ENCODE assay signal across 19 cellular contexts in the genomic region with DNA sequence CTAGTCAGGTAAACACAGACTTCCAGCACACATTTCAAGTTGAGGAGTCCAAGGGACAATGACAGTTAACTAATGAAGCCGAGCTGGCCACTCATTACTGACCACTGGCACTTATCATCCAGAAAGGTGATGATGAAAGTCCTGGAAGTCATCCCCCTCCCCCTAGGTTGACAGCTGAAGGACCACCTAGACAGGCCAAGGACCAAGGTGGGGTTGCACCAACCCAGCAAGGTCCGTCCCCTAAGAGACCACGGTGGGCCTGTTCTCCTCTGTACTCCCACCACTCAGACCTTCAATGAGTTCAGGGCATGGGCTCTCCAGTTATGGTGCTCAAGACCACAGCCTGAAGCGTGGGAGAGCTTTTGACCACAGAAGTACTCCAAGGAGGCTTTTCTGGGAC. TPM values are rescaled to one million over a fixed set of nuclear protein-coding genes. Genes with fewer than 3 reads are reported as not detected.
A peak's percentile ranks its signal among the peaks of the same experiment; 100 is the strongest.
DNase-seq lines count a peak whose midpoint lies in the region; ATAC-seq, FAIRE-seq and TF ChIP-seq lines count a peak whose summit lies in the region.
"Had no signal": no experiment of that assay in that cellular context is flagged by ENCODE, and none has a peak within 500 bp of the region (broad histone marks: within the 10 kb centered on the region; RNA-seq: fewer than 3 reads in every experiment).

No MANE protein-coding gene starts in this region.

- peaks cover 2% of the 10 kb centered on the region for H3K27me3 Mint-ChIP-seq in endothelial cell (ENCODE audit: unreplicated experiment)
- H3K27me3 Mint-ChIP-seq: CD8-positive, alpha-beta memory T cell; dendritic cell treated with granulocyte-macrophage colony-stimulating factor and Interleukin-4, amounts not matched to agents 40 ng/mL and 50 ng/mL, for 4 days had no signal

- H3K9me3 ChIP-seq in heart left ventricle (no peaks in the 10 kb centered on the region), keratinocyte (ENCODE audit: control insufficient read depth, low read depth, low read length) (no peaks in the 10 kb centered on the region), psoas muscle (no peaks in the 10 kb centered on the region)

- peaks cover 2% of the 10 kb centered on the region for H3K9me1 ChIP-seq in keratinocyte (ENCODE audit: control insufficient read depth, extremely low read depth, insufficient read depth, low read length)

- H4K20me1 ChIP-seq in keratinocyte (ENCODE audit: control insufficient read depth, extremely low read depth, insufficient read depth, low read length): no peaks in the 10 kb centered on the region

- ATAC-seq in heart left ventricle (no peak), Right ventricle myocardium inferior (no peak), psoas muscle (no peak), HG03354 (IDR thresholded peaks at IDR 0.05; ENCODE audit: poor library complexity, severe bottlenecking, unreplicated experiment) (no peak), GM21737 (IDR thresholded peaks at IDR 0.05; ENCODE audit: unreplicated experiment) (no peak)

- H3K4me1 ChIP-seq in heart left ventricle: peaks cover 0 to 89% (median 48%) of the 10 kb centered on the region in 12 donors
- peaks cover 11% of the 10 kb centered on the region for H3K4me1 ChIP-seq in keratinocyte (ENCODE audit: control insufficient read depth, extremely low read depth, insufficient read depth, low read length)
- H3K4me1 ChIP-seq in psoas muscle: peaks cover 38% of the 10 kb centered on the region
- no peaks in the 10 kb centered on the region for H3K4me1 ChIP-seq in urinary bladder (ENCODE audit: insufficient read depth)

- intact Hi-C loops in heart left ventricle (cut with DNase I) (no loop called here), Right ventricle myocardium inferior (cut with DNase I) (loop anchor here (10.0 kb wide), 1 partner anchor 140 kb away; no protein-coding TSS in a partner anchor), psoas muscle (cut with DNase I) (loop anchor here in 1 of 2 donors (2.0 kb wide), 1 partner anchor 24 kb away; no protein-coding TSS in a partner anchor)

- H3K36me3 Mint-ChIP-seq in endothelial cell (ENCODE audit: low read depth, unreplicated experiment): peaks cover 4% of the 10 kb centered on the region
- H3K36me3 Mint-ChIP-seq: CD8-positive, alpha-beta memory T cell had no signal

- H3K79me2 ChIP-seq in keratinocyte (ENCODE audit: control insufficient read depth, insufficient read depth, low read length): peaks cover 13% of the 10 kb centered on the region

- no peaks in the 10 kb centered on the region for H3K9me3 Mint-ChIP-seq in endothelial cell (ENCODE audit: unreplicated experiment)
- H3K9me3 Mint-ChIP-seq: activated T-helper 1 cell treated with anti-CD3 and anti-CD28 coated beads, Interleukin-12 subunit alpha, Interleukin-12 subunit beta, Interleukin-2, Interleukin-4 antibody, amounts not matched to agents 30 ng/mL and 10 ng/mL and 1 ng/mL, durations not matched to agents 14 hours and 24 hours and 36 hours; CD8-positive, alpha-beta memory T cell; dendritic cell treated with granulocyte-macrophage colony-stimulating factor and Interleukin-4, amounts not matched to agents 40 ng/mL and 50 ng/mL, for 4 days had no signal

- WGBS in heart left ventricle, 4 donors: 95 to 100% (median 96%) methylated on average over 2 to 4 of the region's 4 CpGs
- 95 to 100% (median 96%) methylated on average over 4 of the region's 4 CpGs for WGBS in psoas muscle, 3 donors
- WGBS in urinary bladder: 92% methylated on average over 4 of the region's 4 CpGs

- H3K4me3 ChIP-seq in heart left ventricle (no peak overlapping the region), keratinocyte (ENCODE audit: control insufficient read depth in 2 of 3, extremely low read depth in 1 of 3, insufficient read depth in 2 of 3, low read depth in 1 of 3, low read length in 3 of 3) (no peak overlapping the region), psoas muscle (no peak overlapping the region), urinary bladder (ENCODE audit: low read depth, low read length) (no peak overlapping the region)

- no peaks in the 10 kb centered on the region for H3K4me1 Mint-ChIP-seq in endothelial cell (ENCODE audit: unreplicated experiment)
- H3K4me1 Mint-ChIP-seq: CD8-positive, alpha-beta memory T cell had no signal

- TF ChIP-seq CTCF in heart left ventricle (IDR thresholded peaks at IDR 0.05): no peak
- no peak for TF ChIP-seq CTCF in keratinocyte (optimal IDR thresholded peaks at IDR 0.05 in 1 of 3, IDR thresholded peaks at IDR 0.05 in 1 of 3, conservative IDR thresholded peaks at IDR 0.05 in 1 of 3; ENCODE audit: extremely low read depth in 1 of 3, insufficient read depth in 2 of 3, low read length in 3 of 3)
- TF ChIP-seq CTCF in psoas muscle (IDR thresholded peaks at IDR 0.05): no peak
- TF ChIP-seq CTCF in endothelial cell (IDR thresholded peaks at IDR 0.05; ENCODE audit: unreplicated experiment): no peak

- H3K27ac Mint-ChIP-seq in endothelial cell (ENCODE audit: unreplicated experiment): no peak overlapping the region
- H3K27ac Mint-ChIP-seq: activated T-helper 1 cell treated with anti-CD3 and anti-CD28 coated beads, Interleukin-12 subunit alpha, Interleukin-12 subunit beta, Interleukin-2, Interleukin-4 antibody, amounts not matched to agents 30 ng/mL and 10 ng/mL and 1 ng/mL, durations not matched to agents 14 hours and 24 hours and 36 hours; CD8-positive, alpha-beta memory T cell; dendritic cell treated with granulocyte-macrophage colony-stimulating factor and Interleukin-4, amounts not matched to agents 40 ng/mL and 50 ng/mL, for 4 days had no signal

- no peak overlapping the region for H2AFZ ChIP-seq in keratinocyte (ENCODE audit: control insufficient read depth, low read length)

- H3K4me2 ChIP-seq in keratinocyte (ENCODE audit: control insufficient read depth, extremely low read depth, insufficient read depth, low read depth, low read length): peak overlapping the region; percentile 74

- dilution Hi-C loops in keratinocyte (cut with MboI; ENCODE audit: extremely low pct_ligation_motif_present, low sequenced_read_pairs): no loop called here

- no peaks in the 10 kb centered on the region for H3K27me3 ChIP-seq in heart left ventricle
- H3K27me3 ChIP-seq in keratinocyte (ENCODE audit: control insufficient read depth, extremely low read depth, insufficient read depth, low read length): no peaks in the 10 kb centered on the region
- no peaks in the 10 kb centered on the region for H3K27me3 ChIP-seq in psoas muscle (ENCODE audit: insufficient read depth in 3 of 3, low read length in 2 of 3)

- no peak for DNase-seq in heart left ventricle
- no peak for DNase-seq in Right ventricle myocardium inferior (ENCODE audit: missing footprints)
- no peak for DNase-seq in keratinocyte (ENCODE audit: low read depth, low spot score)
- no peak for DNase-seq in psoas muscle
- no peak for DNase-seq in endothelial cell (ENCODE audit: low spot score)
- DNase-seq: activated CD4-positive, alpha-beta T cell treated with anti-CD3 and anti-CD28 coated beads, Interleukin-2, amount 50 U/mL, for 4 hours; CD8-positive, alpha-beta memory T cell; NCI-H2029; NCI-H774; SHP77 treated with DMSO at 0.1 percent for 48 hours; stimulated activated CD4-positive, alpha-beta T cell treated with anti-CD3 and anti-CD28 coated beads, Interleukin-1b, Interleukin-23, amount 100 ng/mL, for 48 hours; T-helper 9 cell had no signal

- no peak for FAIRE-seq in keratinocyte (lab: Jason Lieb, UNC)
- FAIRE-seq: A204.1, GM12891 had no signal

- no peak for TF ChIP-seq POLR2A in heart left ventricle (IDR thresholded peaks at IDR 0.05)

- peak overlapping the region; percentile 61 for H3K9ac ChIP-seq in keratinocyte (ENCODE audit: control insufficient read depth, extremely low read depth, insufficient read depth, low read length)

- H3K27ac ChIP-seq in heart left ventricle: peak overlapping the region; percentile 62 to 98 (median 86)
- H3K27ac ChIP-seq in keratinocyte (ENCODE audit: control insufficient read depth, insufficient read depth, low read length): peak overlapping the region; percentile 68
- H3K27ac ChIP-seq in psoas muscle: peak overlapping the region; percentile 67
- H3K27ac ChIP-seq in urinary bladder (ENCODE audit: low read depth): peak overlapping the region; percentile 77

- H3K36me3 ChIP-seq in heart left ventricle (peaks cover 0 to 73% (median 51%) of the 10 kb centered on the region in 9 donors), keratinocyte (ENCODE audit: control insufficient read depth in 2 of 2, extremely low read depth in 1 of 2, insufficient read depth in 2 of 2, low read length in 2 of 2) (peaks cover 31 to 46% of the 10 kb centered on the region in 2 experiments), psoas muscle (ENCODE audit: insufficient read depth in 1 of 2, low read depth in 1 of 2) (peaks cover 0 to 54% of the 10 kb centered on the region in 2 donors), urinary bladder (ENCODE audit: insufficient read depth) (no peaks in the 10 kb centered on the region)

- no peak overlapping the region for H3K4me3 Mint-ChIP-seq in endothelial cell (ENCODE audit: unreplicated experiment)
- H3K4me3 Mint-ChIP-seq: activated T-helper 1 cell treated with anti-CD3 and anti-CD28 coated beads, Interleukin-12 subunit alpha, Interleukin-12 subunit beta, Interleukin-2, Interleukin-4 antibody, amounts not matched to agents 30 ng/mL and 10 ng/mL and 1 ng/mL, durations not matched to agents 14 hours and 24 hours and 36 hours; CD8-positive, alpha-beta memory T cell; dendritic cell treated with granulocyte-macrophage colony-stimulating factor and Interleukin-4, amounts not matched to agents 40 ng/mL and 50 ng/mL, for 4 days had no signal

RNA-seq across cellular contexts. Expression of a gene that starts 13.2 kb away (rescaled TPM):
- total RNA-seq in heart left ventricle: 10 to 100 TPM; 41.2 to 80.7 (median 55.7) TPM
- polyA plus RNA-seq in heart left ventricle: 100 to 1,000 TPM in 1 of 2 donors, 10 to 100 TPM in 1; 44.3 to 140 TPM
- 88.7 TPM for total RNA-seq in Right ventricle myocardium inferior
- 93.6 to 158 TPM (median 112 TPM) in 3 replicates for polyA plus RNA-seq in keratinocyte
- polyA plus RNA-seq in keratinocyte (2011; ENCODE audit: low read depth): 34.6 TPM
- 55.1 and 60.5 TPM in 2 replicates for polyA plus RNA-seq in keratinocyte (2011; cell fraction: cytosol; rRNA removed)
- polyA plus RNA-seq in keratinocyte (2011; cell fraction: nucleus; rRNA removed): 276 and 293 TPM in 2 replicates
- 64.5 and 83.7 TPM in 2 replicates for polyA plus RNA-seq in keratinocyte (2012; ENCODE audit: low replicate concordance)
- polyA minus RNA-seq in keratinocyte: 128 to 202 TPM (median 140 TPM) in 3 replicates
- polyA minus RNA-seq in keratinocyte (2011; cell fraction: cytosol; rRNA and poly(A)+ RNA removed): 61.6 TPM
- polyA minus RNA-seq in keratinocyte (2011; cell fraction: nucleus; rRNA and poly(A)+ RNA removed): 165 and 259 TPM in 2 replicates
- total RNA-seq in psoas muscle: 10 to 100 TPM; 12.5 to 21.6 (median 16.6) TPM
- 10 to 100 TPM; 10.2 to 13.7 (median 13.0) TPM for polyA plus RNA-seq in psoas muscle
- total RNA-seq in urinary bladder: 102 TPM
- 44.2 TPM for polyA plus RNA-seq in urinary bladder
- total RNA-seq in endothelial cell (ENCODE audit: unreplicated experiment): 9.9 TPM
- polyA plus RNA-seq: CD8-positive, alpha-beta memory T cell had no signal

RNA-seq across cellular contexts. Expression of a gene that starts 43.0 kb away (rescaled TPM):
- total RNA-seq in heart left ventricle (10 to 100 TPM in 3 of 9 donors, 1 to 10 TPM in 6; 2.4 to 16.9 (median 8.1) TPM), Right ventricle myocardium inferior (5.4 TPM), psoas muscle (1 to 10 TPM; 3.2 to 6.6 (median 5.6) TPM), urinary bladder (17.4 TPM), endothelial cell (ENCODE audit: unreplicated experiment) (8.5 TPM)
- polyA plus RNA-seq in heart left ventricle (1 to 10 TPM; 5.1 to 9.1 TPM), keratinocyte (38.3 to 81.8 TPM (median 79.3 TPM) in 3 replicates), psoas muscle (1 to 10 TPM; 1.8 to 6.4 (median 3.0) TPM), urinary bladder (114 TPM)
- 25.2 TPM for polyA plus RNA-seq in keratinocyte (2011; ENCODE audit: low read depth)
- polyA plus RNA-seq in keratinocyte (2011; cell fraction: cytosol; rRNA removed): 78.0 and 173 TPM in 2 replicates
- 81.9 and 115 TPM in 2 replicates for polyA plus RNA-seq in keratinocyte (2011; cell fraction: nucleus; rRNA removed)
- 50.9 and 113 TPM in 2 replicates for polyA plus RNA-seq in keratinocyte (2012; ENCODE audit: low replicate concordance)
- 44.2 to 86.3 TPM (median 59.6 TPM) in 3 replicates for polyA minus RNA-seq in keratinocyte
- polyA minus RNA-seq in keratinocyte (2011; cell fraction: cytosol; rRNA and poly(A)+ RNA removed): 134 TPM
- 36.9 and 40.3 TPM in 2 replicates for polyA minus RNA-seq in keratinocyte (2011; cell fraction: nucleus; rRNA and poly(A)+ RNA removed)
- polyA plus RNA-seq: CD8-positive, alpha-beta memory T cell had no signal
